In genomic region chr6:13500264-13500663, GRCh38 we compare ENCODE assay signal across 14 cellular contexts. TPM values are rescaled to one million over a fixed set of nuclear protein-coding genes. Genes with fewer than 3 reads are reported as not detected.
DNase-seq lines count a peak whose midpoint lies in the region; ATAC-seq and FAIRE-seq lines count a peak whose summit lies in the region.
"Had no signal": no experiment of that assay in that cellular context is flagged by ENCODE, and none has a peak within 500 bp of the region (broad histone marks: within the 10 kb centered on the region; RNA-seq: fewer than 3 reads in every experiment).

No MANE protein-coding gene starts in this region.

- peak; percentile 53 for FAIRE-seq in RCC 7860 (lab: Jason Lieb, UNC)

- DNase-seq in activated CD4-positive, CD25-positive, alpha-beta regulatory T cell (lab: John Stamatoyannopoulos, UW), result no peak
- DNase-seq in Daoy (ENCODE audit: low read depth) (peak; percentile 53), RCC 7860 (ENCODE audit: low spot score) (peak; percentile 71), kidney tubule cell (ENCODE audit: low spot score) (peak; percentile 73), NCI-H82 treated with DMSO at 0.1 percent for 48 hours (lab: John Stamatoyannopoulos, UW; ENCODE audit: unreplicated experiment) (no peak)
- DNase-seq: 8988T; CD4-positive, alpha-beta T cell; H7; hippocampal formation; NCI-H1930; NCI-H524 treated with DMSO at 0.1 percent for 48 hours had no signal

- ATAC-seq in activated CD4-positive, CD25-positive, alpha-beta regulatory T cell treated with anti-CD3 and anti-CD28 coated beads, Interleukin-2, amount 50 U/mL, for 24 hours, result peak; percentile 21 to 43
- no peak for ATAC-seq in HG03565 (IDR thresholded peaks at IDR 0.05; ENCODE audit: unreplicated experiment)
- ATAC-seq in GM21526 (IDR thresholded peaks at IDR 0.05; ENCODE audit: low FRiP score, unreplicated experiment), result no peak

RNA-seq across cellular contexts. Expression of gene GFOD1, which starts 12.9 kb away (rescaled TPM):
- total RNA-seq in Daoy (2014; rRNA removed; shearing (Covaris generic)), result 4.5 and 6.3 TPM in 2 replicates

Comparison
In these comparisons a context has a peak if more than half of its experiments do, and no peak if none do; other contexts are left out.
1. ATAC-seq: peak in activated CD4-positive, CD25-positive, alpha-beta regulatory T cell treated with anti-CD3 and anti-CD28 coated beads, Interleukin-2, amount 50 U/mL, for 24 hours (2 of 2); none in HG03565 (single experiment) and GM21526 (single experiment).
2. DNase-seq: peak in Daoy (single experiment), RCC 7860 (single experiment) and kidney tubule cell (single experiment); none in activated CD4-positive, CD25-positive, alpha-beta regulatory T cell (0 of 4) and NCI-H82 treated with DMSO at 0.1 percent for 48 hours (single experiment).